16 cellular contexts compared by ENCODE assay signal in the genomic region with DNA sequence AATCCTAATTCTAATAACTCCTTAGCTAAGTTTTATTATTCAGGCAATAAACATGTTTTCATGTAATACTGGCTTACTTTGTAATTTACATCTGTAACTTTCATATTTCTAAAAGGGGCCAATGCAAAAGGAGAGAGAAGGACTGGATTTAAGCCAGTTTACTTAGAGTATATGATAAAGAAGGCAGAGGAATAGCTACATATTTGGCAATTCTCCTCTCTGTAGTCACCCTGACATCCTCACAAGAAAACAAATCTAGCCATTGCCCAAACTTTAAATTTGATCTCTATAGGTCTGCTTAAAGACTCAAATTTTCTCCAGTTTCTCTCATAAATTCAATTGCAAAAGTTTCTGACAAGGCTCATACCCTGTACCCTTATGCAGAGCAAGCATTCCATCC. TPM values are rescaled to one million over a fixed set of nuclear protein-coding genes. Genes with fewer than 3 reads are reported as not detected.
DNase-seq lines count a peak whose midpoint lies in the region; ATAC-seq and TF ChIP-seq lines count a peak whose summit lies in the region.
"Had no signal": no experiment of that assay in that cellular context is flagged by ENCODE, and none has a peak within 500 bp of the region (broad histone marks: within the 10 kb centered on the region; RNA-seq: fewer than 3 reads in every experiment).

No MANE protein-coding gene starts in this region.

- intact Hi-C loops in right cardiac atrium (cut with DNase I) (no loop called here), cardiac septum (cut with DNase I) (no loop called here), sigmoid colon (cut with DNase I) (loop anchor here (10.0 kb wide), 1 partner anchor 151 kb away; no protein-coding TSS in a partner anchor)

- H3K4me1 ChIP-seq in right cardiac atrium (ENCODE audit: control insufficient read depth, insufficient read depth, low read length) (no peaks in the 10 kb centered on the region), sigmoid colon (peaks cover 3 to 68% (median 44%) of the 10 kb centered on the region in 4 donors)
- H3K4me1 ChIP-seq: colonic mucosa, prostate gland had no signal

- no peaks in the 10 kb centered on the region for H3K27me3 ChIP-seq in right cardiac atrium (ENCODE audit: control insufficient read depth, insufficient read depth)
- no peaks in the 10 kb centered on the region for H3K27me3 ChIP-seq in sigmoid colon
- H3K27me3 ChIP-seq: colonic mucosa had no signal

- DNase-seq in right cardiac atrium (no peak), cardiac septum (ENCODE audit: low spot score) (no peak), fibroblast of the aortic adventitia (ENCODE audit: low read depth) (peak; percentile 41), sigmoid colon (no peak), DMS53 (lab: John Stamatoyannopoulos, UW) (no peak), DMS53 treated with DMSO at 0.1 percent for 48 hours (lab: John Stamatoyannopoulos, UW; ENCODE audit: unreplicated experiment) (no peak)
- DNase-seq: ACHN; activated CD4-positive, alpha-beta memory T cell treated with anti-CD3 and anti-CD28 coated beads, Interleukin-2, amount 10 ng/mL, durations not matched to agents 7 days and 5 days; colonic mucosa; hippocampal formation; natural killer cell; NCI-H2107 had no signal

- TF ChIP-seq EP300 in sigmoid colon (IDR thresholded peaks at IDR 0.05): no peak

- no peak for TF ChIP-seq POLR2A in sigmoid colon (IDR thresholded peaks at IDR 0.05)

- H3K9me3 ChIP-seq in right cardiac atrium (ENCODE audit: control insufficient read depth, low read length) (no peaks in the 10 kb centered on the region), sigmoid colon (no peaks in the 10 kb centered on the region)
- H3K9me3 ChIP-seq: colonic mucosa, prostate gland had no signal

- ATAC-seq in right cardiac atrium (no peak), GM21526 (IDR thresholded peaks at IDR 0.05; ENCODE audit: low FRiP score, unreplicated experiment) (no peak), GM21529 (IDR thresholded peaks at IDR 0.05; ENCODE audit: unreplicated experiment) (no peak)
- ATAC-seq: natural killer cell had no signal

- H3K4me3 ChIP-seq in right cardiac atrium (ENCODE audit: low read length) (peak overlapping the region; percentile 29), fibroblast of the aortic adventitia (ENCODE audit: low read depth, low read length) (peak overlapping the region; percentile 90), sigmoid colon (peak overlapping the region; percentile 62 to 81 (median 67))
- H3K4me3 ChIP-seq: colonic mucosa had no signal

- TF ChIP-seq CTCF in fibroblast of the aortic adventitia (IDR thresholded peaks at IDR 0.05; ENCODE audit: insufficient read depth, low read length): no peak
- no peak for TF ChIP-seq CTCF in sigmoid colon (IDR thresholded peaks at IDR 0.05)

- no peak overlapping the region for H3K27ac ChIP-seq in right cardiac atrium (ENCODE audit: low read length)
- H3K27ac ChIP-seq in sigmoid colon: peak overlapping the region; percentile 87 to 89 (median 88)
- H3K27ac ChIP-seq: colonic mucosa, prostate gland had no signal

- no peaks in the 10 kb centered on the region for H3K36me3 ChIP-seq in sigmoid colon
- H3K36me3 ChIP-seq: colonic mucosa, prostate gland had no signal

RNA-seq across cellular contexts. Expression of a gene that starts 2.1 kb away (rescaled TPM):
- total RNA-seq in right cardiac atrium (10 to 100 TPM in 2 of 4 donors, 1 to 10 TPM in 2; 7.3 to 19.8 (median 10.4) TPM), cardiac septum (15.4 TPM), fibroblast of the aortic adventitia (ENCODE audit: low replicate concordance) (15.5 and 22.6 TPM in 2 replicates), sigmoid colon (10 to 100 TPM; 29.1 to 54.6 (median 34.1) TPM)
- polyA plus RNA-seq in right cardiac atrium (15.2 TPM), sigmoid colon (1 to 10 TPM in 2 of 3 donors, under 1 TPM in 1; 0.46 to 6.0 (median 4.6) TPM)
- total RNA-seq: activated CD4-positive, alpha-beta memory T cell treated with anti-CD3 and anti-CD28 coated beads, Interleukin-2, amount 10 ng/mL, durations not matched to agents 7 days and 5 days; natural killer cell had no signal

RNA-seq across cellular contexts. Expression of a gene that starts 44.6 kb away (rescaled TPM):
- not detected for total RNA-seq in right cardiac atrium
- 0.16 TPM for polyA plus RNA-seq in right cardiac atrium
- not detected for total RNA-seq in cardiac septum
- not detected in 2 replicates for total RNA-seq in fibroblast of the aortic adventitia (ENCODE audit: low replicate concordance)
- total RNA-seq in sigmoid colon: not detected
- polyA plus RNA-seq in sigmoid colon: not detected
- total RNA-seq: activated CD4-positive, alpha-beta memory T cell treated with anti-CD3 and anti-CD28 coated beads, Interleukin-2, amount 10 ng/mL, durations not matched to agents 7 days and 5 days; colonic mucosa; G401; natural killer cell had no signal

Comparison
In these comparisons a context has a peak if more than half of its experiments do, and no peak if none do; other contexts are left out.
1. H3K4me3 ChIP-seq: peak in every context shown above with its lines; median percentile 90 in fibroblast of the aortic adventitia; 67 in sigmoid colon; 29 in right cardiac atrium.